Comparison of ENCODE assay signal across 11 cellular contexts in genomic region chr5:61449756-61450155, GRCh38.
DNase-seq lines count a peak whose midpoint lies in the region; TF ChIP-seq lines count a peak whose summit lies in the region.
"Had no signal": no experiment of that assay in that cellular context is flagged by ENCODE, and none has a peak within 500 bp of the region (broad histone marks: within the 10 kb centered on the region; RNA-seq: fewer than 3 reads in every experiment).

No MANE protein-coding gene starts in this region.

- in situ Hi-C loops in brain microvascular endothelial cell (cut with HindIII; ENCODE audit: low pct_ligation_motif_present, low sequenced_read_pairs), result no loop called here

- H3K18ac ChIP-seq in mesenchymal stem cell (ENCODE audit: low read depth in 1 of 2, low read length in 2 of 2), result peak overlapping the region; percentile 14 to 16

- H3K4me1 ChIP-seq in mesenchymal stem cell (ENCODE audit: control insufficient read depth, insufficient read depth, low read depth, low read length), result no peaks in the 10 kb centered on the region
- no peaks in the 10 kb centered on the region for H3K4me1 ChIP-seq in CD8-positive, alpha-beta memory T cell (ENCODE audit: insufficient read depth, low read length)

- DNase-seq in NCI-H82 (lab: John Stamatoyannopoulos, UW) (peak; percentile 9), NCI-H82 treated with DMSO at 0.1 percent for 48 hours (lab: John Stamatoyannopoulos, UW; ENCODE audit: unreplicated experiment) (no peak), brain microvascular endothelial cell (no peak), mesenchymal stem cell (no peak), type B pancreatic cell (ENCODE audit: extremely low spot score, unreplicated experiment) (no peak), GM20000 (ENCODE audit: low spot score) (no peak)
- DNase-seq in CD8-positive, alpha-beta memory T cell, result no peak
- DNase-seq in activated T-cell treated with anti-CD3 and anti-CD28 coated beads, Interleukin-2, amount 50 U/mL, for 24 hours, result no peak
- DNase-seq: BE2C had no signal

- no peak overlapping the region for H3K4me2 ChIP-seq in mesenchymal stem cell (ENCODE audit: low read length, poor library complexity, severe bottlenecking)

- H3K4me3 ChIP-seq in brain microvascular endothelial cell (ENCODE audit: low read depth, low read length), result no peak overlapping the region
- H3K4me3 ChIP-seq in mesenchymal stem cell (ENCODE audit: insufficient read depth in 1 of 2, low read depth in 1 of 2, low read length in 2 of 2), result peak overlapping the region in 1 of 2 experiments; percentile 36
- H3K4me3 ChIP-seq in CD8-positive, alpha-beta memory T cell (ENCODE audit: low read length), result no peak overlapping the region

- H3K9me3 Mint-ChIP-seq in type B pancreatic cell, result peaks cover 6% of the 10 kb centered on the region
- peaks cover 17 to 34% (median 23%) of the 10 kb centered on the region in 5 donors for H3K9me3 Mint-ChIP-seq in CD8-positive, alpha-beta memory T cell
- peaks cover 18% of the 10 kb centered on the region for H3K9me3 Mint-ChIP-seq in activated T-cell treated with anti-CD3 and anti-CD28 coated beads, Interleukin-2, amount 50 U/mL, for 24 hours

- H4K8ac ChIP-seq in mesenchymal stem cell (ENCODE audit: low read length), result no peak overlapping the region

- no peak overlapping the region for H3K14ac ChIP-seq in mesenchymal stem cell (ENCODE audit: low read length in 2 of 2)

- H3K9ac ChIP-seq in mesenchymal stem cell (ENCODE audit: low read length), result peak overlapping the region; percentile 39

- H3K27ac ChIP-seq in brain microvascular endothelial cell (peak overlapping the region; percentile 31), mesenchymal stem cell (ENCODE audit: low read length, poor library complexity, severe bottlenecking) (peak overlapping the region; percentile 83)
- no peak overlapping the region for H3K27ac ChIP-seq in CD8-positive, alpha-beta memory T cell (ENCODE audit: low read depth, low read length)
- H3K27ac ChIP-seq: neutrophil had no signal

- H3K79me1 ChIP-seq in mesenchymal stem cell (replicated peaks; ENCODE audit: low read length, poor library complexity, severe bottlenecking), result peaks cover 18% of the 10 kb centered on the region

- H3K36me3 ChIP-seq in brain microvascular endothelial cell (replicated peaks) (no peaks in the 10 kb centered on the region), mesenchymal stem cell (ENCODE audit: control insufficient read depth in 1 of 2, insufficient read depth in 2 of 2, low read depth in 1 of 2, low read length in 2 of 2) (peaks cover 0 to 4% of the 10 kb centered on the region in 2 experiments)
- H3K36me3 ChIP-seq in CD8-positive, alpha-beta memory T cell (ENCODE audit: insufficient read depth, low read length), result no peaks in the 10 kb centered on the region
- H3K36me3 ChIP-seq: BE2C, neutrophil had no signal

- no peak overlapping the region for H2BK5ac ChIP-seq in mesenchymal stem cell (ENCODE audit: low read depth, low read length, poor library complexity, severe bottlenecking)

- no peak overlapping the region for H2AFZ ChIP-seq in mesenchymal stem cell (ENCODE audit: low read depth, low read length)

- peak overlapping the region; percentile 69 for H3K27ac Mint-ChIP-seq in type B pancreatic cell
- no peak overlapping the region for H3K27ac Mint-ChIP-seq in CD8-positive, alpha-beta memory T cell
- no peak overlapping the region for H3K27ac Mint-ChIP-seq in activated T-cell treated with anti-CD3 and anti-CD28 coated beads, Interleukin-2, amount 50 U/mL, for 24 hours
- H3K27ac Mint-ChIP-seq: activated T-helper 1 cell treated with anti-CD3 and anti-CD28 coated beads, Interleukin-12 subunit alpha, Interleukin-12 subunit beta, Interleukin-2, Interleukin-4 antibody, amounts not matched to agents 30 ng/mL and 10 ng/mL and 1 ng/mL, durations not matched to agents 14 hours and 24 hours and 36 hours had no signal

- H4K91ac ChIP-seq in mesenchymal stem cell (ENCODE audit: low read length), result no peak overlapping the region

- no peak overlapping the region for H2BK15ac ChIP-seq in mesenchymal stem cell (ENCODE audit: low read depth, poor library complexity, severe bottlenecking)

- TF ChIP-seq CTCF in brain microvascular endothelial cell (IDR thresholded peaks at IDR 0.05; ENCODE audit: low read depth, low read length, missing control alignments) (no peak), type B pancreatic cell (conservative IDR thresholded peaks at IDR 0.05) (no peak), GM20000 (IDR thresholded peaks at IDR 0.05; ENCODE audit: extremely low read depth, missing control alignments) (no peak)

- peak overlapping the region in 1 of 2 experiments; percentile 14 for H3K23ac ChIP-seq in mesenchymal stem cell (ENCODE audit: low read length in 2 of 2)

- H3K4ac ChIP-seq in mesenchymal stem cell (ENCODE audit: low read depth in 1 of 2, low read length in 2 of 2), result no peak overlapping the region

- H3K4me1 Mint-ChIP-seq in type B pancreatic cell (ENCODE audit: unreplicated experiment), result peaks cover 14% of the 10 kb centered on the region
- peaks cover 8 to 12% (median 10%) of the 10 kb centered on the region in 3 donors for H3K4me1 Mint-ChIP-seq in CD8-positive, alpha-beta memory T cell
- H3K4me1 Mint-ChIP-seq in activated T-cell treated with anti-CD3 and anti-CD28 coated beads, Interleukin-2, amount 50 U/mL, for 24 hours (ENCODE audit: low read depth), result peaks cover 13% of the 10 kb centered on the region

- CTCF ChIA-PET in CD8-positive, alpha-beta memory T cell (lab: Charles Lee), result no interaction called here

- POLR2A ChIA-PET in CD8-positive, alpha-beta memory T cell (lab: Charles Lee), result no interaction called here

- peak overlapping the region in 1 of 2 experiments; percentile 58 for H2BK12ac ChIP-seq in mesenchymal stem cell (ENCODE audit: low read length in 2 of 2)

- H3K4me3 Mint-ChIP-seq in type B pancreatic cell, result no peak overlapping the region
- H3K4me3 Mint-ChIP-seq in CD8-positive, alpha-beta memory T cell, result no peak overlapping the region
- no peak overlapping the region for H3K4me3 Mint-ChIP-seq in activated T-cell treated with anti-CD3 and anti-CD28 coated beads, Interleukin-2, amount 50 U/mL, for 24 hours
- H3K4me3 Mint-ChIP-seq: activated T-helper 1 cell treated with anti-CD3 and anti-CD28 coated beads, Interleukin-12 subunit alpha, Interleukin-12 subunit beta, Interleukin-2, Interleukin-4 antibody, amounts not matched to agents 30 ng/mL and 10 ng/mL and 1 ng/mL, durations not matched to agents 14 hours and 24 hours and 36 hours had no signal

- no peaks in the 10 kb centered on the region for H3K27me3 ChIP-seq in brain microvascular endothelial cell (replicated peaks)
- no peaks in the 10 kb centered on the region for H3K27me3 ChIP-seq in mesenchymal stem cell (ENCODE audit: control insufficient read depth in 1 of 2, insufficient read depth in 1 of 2, low read length in 2 of 2)
- H3K27me3 ChIP-seq in CD8-positive, alpha-beta memory T cell (ENCODE audit: insufficient read depth, low read length, poor library complexity, severe bottlenecking), result no peaks in the 10 kb centered on the region
- H3K27me3 ChIP-seq: BE2C, neutrophil had no signal

- H3K27me3 Mint-ChIP-seq in type B pancreatic cell, result no peaks in the 10 kb centered on the region
- no peaks in the 10 kb centered on the region for H3K27me3 Mint-ChIP-seq in CD8-positive, alpha-beta memory T cell
- no peaks in the 10 kb centered on the region for H3K27me3 Mint-ChIP-seq in activated T-cell treated with anti-CD3 and anti-CD28 coated beads, Interleukin-2, amount 50 U/mL, for 24 hours

- H3K9me3 ChIP-seq in mesenchymal stem cell (ENCODE audit: control insufficient read depth, low read length), result peaks cover 6% of the 10 kb centered on the region
- peaks cover 8% of the 10 kb centered on the region for H3K9me3 ChIP-seq in CD8-positive, alpha-beta memory T cell (ENCODE audit: low read length)

- H2BK120ac ChIP-seq in mesenchymal stem cell (ENCODE audit: low read depth, low read length), result peak overlapping the region; percentile 21

- peaks cover 10% of the 10 kb centered on the region for H3K36me3 Mint-ChIP-seq in type B pancreatic cell
- peaks cover 11 to 38% (median 17%) of the 10 kb centered on the region in 3 donors for H3K36me3 Mint-ChIP-seq in CD8-positive, alpha-beta memory T cell
- peaks cover 30% of the 10 kb centered on the region for H3K36me3 Mint-ChIP-seq in activated T-cell treated with anti-CD3 and anti-CD28 coated beads, Interleukin-2, amount 50 U/mL, for 24 hours (ENCODE audit: low read depth)

- H2AK5ac ChIP-seq in mesenchymal stem cell (ENCODE audit: low read length, severe bottlenecking), result peak overlapping the region; percentile 40

- WGBS in mesenchymal stem cell, result 88% methylated on average over 1 of the region's 1 CpG
